ENCODE assay signal across 7 cellular contexts in genomic region chr5:132295505-132296411, GRCh38. TPM values are rescaled to one million over a fixed set of nuclear protein-coding genes. Genes with fewer than 3 reads are reported as not detected.
DNase-seq lines count a peak whose midpoint lies in the region; TF ChIP-seq lines count a peak whose summit lies in the region.

No MANE protein-coding gene starts in this region.

- no peaks in the 10 kb centered on the region for H3K27me3 ChIP-seq in SJSA1 (replicated peaks)

- H3K27ac ChIP-seq in SJSA1: peak overlapping the region; percentile 96; the same call in 1 of the 2 replicates

- DNase-seq in ELR (ENCODE audit: low read depth) (peak; percentile 40), SJSA1 (ENCODE audit: low read depth in 1 of 2, low spot score in 2 of 2) (no peak), epithelial cell of proximal tubule (ENCODE audit: low read depth) (no peak), retinal pigment epithelial cell (ENCODE audit: low read depth) (no peak), hepatic stellate cell (ENCODE audit: low spot score) (no peak), SKM-1 (lab: John Stamatoyannopoulos, UW; ENCODE audit: unreplicated experiment) (no peak), islet precursor cell (no peak)

- H3K4me3 ChIP-seq in SJSA1: peak overlapping the region; percentile 50
- H3K4me3 ChIP-seq in epithelial cell of proximal tubule (ENCODE audit: low read depth, low read length): peak overlapping the region; percentile 78
- peak overlapping the region; percentile 66 for H3K4me3 ChIP-seq in retinal pigment epithelial cell (ENCODE audit: low read length)

- TF ChIP-seq CTCF in epithelial cell of proximal tubule (conservative IDR thresholded peaks at IDR 0.05; ENCODE audit: low read depth, low read length) (no peak), retinal pigment epithelial cell (conservative IDR thresholded peaks at IDR 0.05; ENCODE audit: low read depth, low read length) (no peak)

- peaks cover 36% of the 10 kb centered on the region for H3K4me1 ChIP-seq in SJSA1 (replicated peaks)

- H3K36me3 ChIP-seq in SJSA1: peaks cover 5% of the 10 kb centered on the region; the same call in 1 of the 2 replicates

- H3K9me3 ChIP-seq in SJSA1 (replicated peaks): no peaks in the 10 kb centered on the region

RNA-seq across cellular contexts. Expression of gene SLC22A4, which starts 1.6 kb away (rescaled TPM):
- 3.8 and 4.4 TPM in 2 replicates for total RNA-seq in SJSA1 (2014; rRNA removed; shearing (Covaris generic))
- 0.75 and 1.6 TPM in 2 replicates for total RNA-seq in epithelial cell of proximal tubule

RNA-seq across cellular contexts. Expression of gene PDLIM4, which starts 38.3 kb away (rescaled TPM):
- total RNA-seq in SJSA1 (2014; rRNA removed; shearing (Covaris generic)): 52.2 and 94.1 TPM in 2 replicates
- 85.7 and 129 TPM in 2 replicates for total RNA-seq in epithelial cell of proximal tubule
